ENCODE assay signal across 17 cellular contexts in genomic region chr13:107807306-107808073, GRCh38.
A peak's percentile ranks its signal among the peaks of the same experiment; 100 is the strongest.
DNase-seq lines count a peak whose midpoint lies in the region; ATAC-seq lines count a peak whose summit lies in the region.
"Had no signal": no experiment of that assay in that cellular context is flagged by ENCODE, and none has a peak within 500 bp of the region (broad histone marks: within the 10 kb centered on the region; RNA-seq: fewer than 3 reads in every experiment).

No MANE protein-coding gene starts in this region.

- peak; percentile 11 for DNase-seq in Daoy (ENCODE audit: low read depth)
- DNase-seq in NCI-H1436 (lab: John Stamatoyannopoulos, UW): peak; percentile 80
- peak; percentile 98 for DNase-seq in NCI-H748 treated with DMSO at 0.1 percent for 48 hours (lab: John Stamatoyannopoulos, UW)
- DNase-seq in glomerular endothelial cell (ENCODE audit: extremely low read depth, low read depth, low spot score): peak; percentile 12
- no peak for DNase-seq in amniotic stem cell (lab: John Stamatoyannopoulos, UW)
- DNase-seq: activated CD4-positive, alpha-beta T cell treated with anti-CD3 and anti-CD28 coated beads, Interleukin-2, amount 50 U/mL, for 1 hour; activated gamma-delta T cell treated with Interleukin-2 at 50 U/mL for 16 hours; effector memory CD4-positive, alpha-beta T cell; heart right ventricle; kidney; NCI-H2227 treated with DMSO at 0.1 percent for 48 hours; stimulated activated naive CD8-positive, alpha-beta T cell treated with anti-CD3 and anti-CD28 coated beads, Interleukin-15, amount 100 ng/mL, for 72 hours; T-cell; upper lobe of right lung had no signal

- ATAC-seq in HG02571 (IDR thresholded peaks at IDR 0.05; ENCODE audit: unreplicated experiment) (no peak), HG03520 (IDR thresholded peaks at IDR 0.05; ENCODE audit: unreplicated experiment) (no peak)
- ATAC-seq: heart right ventricle; Right ventricle myocardium inferior; stimulated activated naive CD8-positive, alpha-beta T cell treated with anti-CD3 and anti-CD28 coated beads, Interleukin-15, amount 100 ng/mL, for 72 hours; T-cell; upper lobe of right lung had no signal
